In genomic region chr15:101652098-101652782, GRCh38 we compare ENCODE assay signal across 1 cellular context.
TF ChIP-seq lines count a peak whose summit lies in the region.

Gene TM2D3, minus strand, starts transcription at chr15:101652381. Its CDS starts 20 bp downstream, at chr15:101652361.

TF ChIP-seq in WTC11, 78 proteins besides CTCF, POLR2A, EP300 and RAD21 (continued from another document and continues in another):
- TF ChIP-seq AR (CRISPR knock-in tag; IDR thresholded peaks at IDR 0.05) (no peak), NR2C2 (CRISPR knock-in tag; IDR thresholded peaks at IDR 0.05) (peak; percentile 52; the same call in 1 of the 2 replicates), ELF4 (CRISPR knock-in tag; IDR thresholded peaks at IDR 0.05; ENCODE audit: low read depth) (peak; percentile 78), NFE2L1 (CRISPR knock-in tag; IDR thresholded peaks at IDR 0.05) (peak; percentile 91), USF1 (CRISPR knock-in tag; IDR thresholded peaks at IDR 0.05) (peak; percentile 48), ZNF263 (CRISPR knock-in tag; IDR thresholded peaks at IDR 0.05; ENCODE audit: low read depth) (no peak), TCF7 (CRISPR knock-in tag; IDR thresholded peaks at IDR 0.05; ENCODE audit: low read depth) (no peak), SP1 (CRISPR knock-in tag; conservative IDR thresholded peaks at IDR 0.05) (peak; percentile 69), TP53 (CRISPR knock-in tag; IDR thresholded peaks at IDR 0.05) (0 out of 2 replicates have a peak, but pooled peaks have one; percentile 10), JUN (CRISPR knock-in tag; IDR thresholded peaks at IDR 0.05) (no peak; the same call in 1 of the 2 replicates), TEAD1 (CRISPR knock-in tag; IDR thresholded peaks at IDR 0.05) (peak; percentile 92; the same call in 1 of the 2 replicates), KAT7 (CRISPR knock-in tag; IDR thresholded peaks at IDR 0.05; ENCODE audit: borderline replicate concordance) (no peak), ATF3 (CRISPR knock-in tag; conservative IDR thresholded peaks at IDR 0.05) (no peak), ATF2 (CRISPR knock-in tag; IDR thresholded peaks at IDR 0.05; ENCODE audit: borderline replicate concordance, low read depth) (no peak), NR1H2 (CRISPR knock-in tag; IDR thresholded peaks at IDR 0.05) (no peak), ZBTB43 (CRISPR knock-in tag; IDR thresholded peaks at IDR 0.05) (peak; percentile 60; the same call in 1 of the 2 replicates), ZNF219 (CRISPR knock-in tag; IDR thresholded peaks at IDR 0.05; ENCODE audit: borderline replicate concordance) (peak; percentile 50; the same call in 1 of the 2 replicates), HMGXB4 (CRISPR knock-in tag; IDR thresholded peaks at IDR 0.05) (peak; percentile 83; the same call in 1 of the 2 replicates), STAT6 (CRISPR knock-in tag; conservative IDR thresholded peaks at IDR 0.05; ENCODE audit: low read depth) (no peak), AFF4 (CRISPR knock-in tag; IDR thresholded peaks at IDR 0.05; ENCODE audit: borderline replicate concordance) (0 out of 2 replicates have a peak, but pooled peaks have one; percentile 38), PRRX2 (CRISPR knock-in tag; IDR thresholded peaks at IDR 0.05) (peak; percentile 33; the same call in 1 of the 2 replicates), ZMAT4 (CRISPR knock-in tag; IDR thresholded peaks at IDR 0.05) (no peak), ZNF232 (CRISPR knock-in tag; IDR thresholded peaks at IDR 0.05) (peak; percentile 79; the same call in 1 of the 2 replicates), JAZF1 (CRISPR knock-in tag; IDR thresholded peaks at IDR 0.05) (no peak), FOXP1 (CRISPR knock-in tag; IDR thresholded peaks at IDR 0.05; ENCODE audit: borderline replicate concordance) (peak; percentile 90), CDX4 (CRISPR knock-in tag; IDR thresholded peaks at IDR 0.05; ENCODE audit: borderline replicate concordance) (no peak), IRF2 (CRISPR knock-in tag; IDR thresholded peaks at IDR 0.05; ENCODE audit: borderline replicate concordance, low read depth) (no peak), FOXK1 (CRISPR knock-in tag; IDR thresholded peaks at IDR 0.05) (peak; percentile 78), TEAD4 (CRISPR knock-in tag; IDR thresholded peaks at IDR 0.05) (0 out of 2 replicates have a peak, but pooled peaks have one; percentile 52), GRHL2 (CRISPR knock-in tag; IDR thresholded peaks at IDR 0.05; ENCODE audit: insufficient replicate concordance, severe bottlenecking) (no peak), RELA (CRISPR knock-in tag; IDR thresholded peaks at IDR 0.05; ENCODE audit: borderline replicate concordance) (no peak; the same call in 1 of the 2 replicates), ZNF512 (CRISPR knock-in tag; IDR thresholded peaks at IDR 0.05; ENCODE audit: borderline replicate concordance) (no peak), FOXJ3 (CRISPR knock-in tag; IDR thresholded peaks at IDR 0.05; ENCODE audit: borderline replicate concordance) (no peak), ZNF317 (CRISPR knock-in tag; IDR thresholded peaks at IDR 0.05; ENCODE audit: borderline replicate concordance, low read depth) (no peak), SOX15 (CRISPR knock-in tag; IDR thresholded peaks at IDR 0.05) (no peak), ZNF671 (CRISPR knock-in tag; IDR thresholded peaks at IDR 0.05) (no peak), GABPB1 (CRISPR knock-in tag; IDR thresholded peaks at IDR 0.05) (peak; percentile 63; the same call in 1 of the 2 replicates), ERG (CRISPR knock-in tag; IDR thresholded peaks at IDR 0.05) (no peak)
